In the genomic region with DNA sequence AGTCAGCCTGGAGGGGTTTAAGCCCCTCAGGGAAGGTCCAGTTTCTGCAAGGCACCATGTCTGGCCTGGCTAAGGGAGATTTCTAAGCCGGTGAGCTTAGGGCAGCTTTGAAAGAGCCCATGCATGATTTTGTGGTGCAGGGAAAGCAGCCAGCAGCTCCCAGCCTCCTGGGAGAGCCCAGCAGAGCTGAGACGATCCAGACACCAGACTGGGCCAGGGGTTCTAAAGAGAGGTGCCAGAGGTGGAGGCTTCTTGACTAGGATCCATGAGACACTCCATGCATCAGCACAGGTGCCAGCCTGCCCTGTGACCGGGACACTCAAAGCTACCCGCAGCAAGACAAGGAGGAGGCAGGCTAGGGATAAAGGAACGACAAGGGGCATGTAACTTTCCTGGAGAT, we compare ENCODE assay signal across 1 cellular context.
TF ChIP-seq lines count a peak whose summit lies in the region.

No MANE protein-coding gene starts in this region.

TF ChIP-seq in H1, 55 proteins besides CTCF, POLR2A, EP300 and RAD21:
- TF ChIP-seq HDAC6 (IDR thresholded peaks at IDR 0.05; ENCODE audit: low read depth, low read length) (no peak), JUND (IDR thresholded peaks at IDR 0.05; ENCODE audit: low read length) (no peak), NRF1 (IDR thresholded peaks at IDR 0.05; ENCODE audit: low read depth, low read length) (no peak), KDM4A (IDR thresholded peaks at IDR 0.05; ENCODE audit: low read depth, low read length, severe bottlenecking) (no peak)
- TF ChIP-seq, protein P1, sequence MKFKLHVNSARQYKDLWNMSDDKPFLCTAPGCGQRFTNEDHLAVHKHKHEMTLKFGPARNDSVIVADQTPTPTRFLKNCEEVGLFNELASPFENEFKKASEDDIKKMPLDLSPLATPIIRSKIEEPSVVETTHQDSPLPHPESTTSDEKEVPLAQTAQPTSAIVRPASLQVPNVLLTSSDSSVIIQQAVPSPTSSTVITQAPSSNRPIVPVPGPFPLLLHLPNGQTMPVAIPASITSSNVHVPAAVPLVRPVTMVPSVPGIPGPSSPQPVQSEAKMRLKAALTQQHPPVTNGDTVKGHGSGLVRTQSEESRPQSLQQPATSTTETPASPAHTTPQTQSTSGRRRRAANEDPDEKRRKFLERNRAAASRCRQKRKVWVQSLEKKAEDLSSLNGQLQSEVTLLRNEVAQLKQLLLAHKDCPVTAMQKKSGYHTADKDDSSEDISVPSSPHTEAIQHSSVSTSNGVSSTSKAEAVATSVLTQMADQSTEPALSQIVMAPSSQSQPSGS (IDR thresholded peaks at IDR 0.05; ENCODE audit: low read length) = no peak
